ENCODE assay signal across 8 cellular contexts in genomic region chr6:70413114-70413828, GRCh38. TPM values are rescaled to one million over a fixed set of nuclear protein-coding genes. Genes with fewer than 3 reads are reported as not detected.
DNase-seq lines count a peak whose midpoint lies in the region; ATAC-seq and TF ChIP-seq lines count a peak whose summit lies in the region.

FAM135A (plus strand) TSS chr6:70413508; CDS start chr6:70428343, 14,835 bp downstream.

- CTCF ChIA-PET in activated CD4-positive, alpha-beta T cell treated with anti-CD3 and anti-CD28 coated beads for 36 hours (lab: Charles Lee) = interaction anchor here (0.6 to 2.2 kb wide), 9 partner anchors 42 to 597 kb away, joined by 3 to 7 read pairs (median 3); partner anchors contain the start of genes SDHAF4 and SMAP1

- peaks cover 3% of the 10 kb centered on the region for H3K36me3 Mint-ChIP-seq in activated CD4-positive, alpha-beta T cell treated with anti-CD3 and anti-CD28 coated beads for 36 hours (ENCODE audit: low read depth)

- ATAC-seq in GM19035 (IDR thresholded peaks at IDR 0.05; ENCODE audit: unreplicated experiment) (peak; percentile 84), HG03354 (IDR thresholded peaks at IDR 0.05; ENCODE audit: poor library complexity, severe bottlenecking, unreplicated experiment) (peak; percentile 84)
- ATAC-seq in activated CD4-positive, alpha-beta T cell treated with anti-CD3 and anti-CD28 coated beads for 36 hours = peak; percentile 95

- H3K27ac ChIP-seq in cingulate gyrus (ENCODE audit: low read depth, low read length) = peak within 1 kb of the TSS; percentile 83

- peaks cover 26% of the 10 kb centered on the region for H3K4me1 Mint-ChIP-seq in activated CD4-positive, alpha-beta T cell treated with anti-CD3 and anti-CD28 coated beads for 36 hours

- H3K27me3 Mint-ChIP-seq in activated CD4-positive, alpha-beta T cell treated with anti-CD3 and anti-CD28 coated beads for 36 hours = peaks cover 2% of the 10 kb centered on the region

- POLR2A ChIA-PET in activated CD4-positive, alpha-beta T cell treated with anti-CD3 and anti-CD28 coated beads for 36 hours (lab: Charles Lee) = interaction anchor here (0.6 to 1.2 kb wide), 5 partner anchors 23 to 543 kb away, joined by 3 to 7 read pairs (median 3); no protein-coding TSS in a partner anchor

- peak within 1 kb of the TSS; percentile 89 for H3K27ac Mint-ChIP-seq in activated CD4-positive, alpha-beta T cell treated with anti-CD3 and anti-CD28 coated beads for 36 hours

- H3K9me3 Mint-ChIP-seq in activated CD4-positive, alpha-beta T cell treated with anti-CD3 and anti-CD28 coated beads for 36 hours (ENCODE audit: low read depth) = no peaks in the 10 kb centered on the region

- no peak for TF ChIP-seq CTCF in AG09319 (IDR thresholded peaks at IDR 0.05; ENCODE audit: low read depth, low read length)

- peak within 1 kb of the TSS; percentile 82 for H3K4me3 Mint-ChIP-seq in activated CD4-positive, alpha-beta T cell treated with anti-CD3 and anti-CD28 coated beads for 36 hours

- peak; percentile 92 for DNase-seq in AG09319 (ENCODE audit: extremely low read depth, low read depth)
- DNase-seq in NCI-H446 treated with DMSO at 0.1 percent for 48 hours (lab: John Stamatoyannopoulos, UW) = peak; percentile 95
- peak; percentile 99 for DNase-seq in activated CD4-positive, alpha-beta T cell treated with anti-CD3 and anti-CD28 coated beads for 36 hours
- DNase-seq in kidney glomerular epithelial cell (lab: John Stamatoyannopoulos, UW) = peak; percentile 96
- DNase-seq in stimulated activated CD4-positive, alpha-beta T cell treated with anti-CD3 and anti-CD28 coated beads, Interleukin-1b, Interleukin-23, amount 100 ng/mL, for 1 hour (ENCODE audit: low read depth in 2 of 2) = peak; percentile 85 to 86

- intact Hi-C loops in activated CD4-positive, alpha-beta T cell treated with anti-CD3 and anti-CD28 coated beads for 36 hours (cut with DNase I, micrococcal nuclease) = loop anchor here (1.0 to 5.0 kb wide), 7 partner anchors 153 to 874 kb away; partner anchors contain the start of genes SDHAF4 (in 2 of the 2), SMAP1 (in 2 of the 2), B3GAT2 (in 1 of the 2) and OGFRL1 (in 1 of the 2)

RNA-seq across cellular contexts. Expression of gene FAM135A, which starts in this region (rescaled TPM):
- total RNA-seq in activated CD4-positive, alpha-beta T cell treated with anti-CD3 and anti-CD28 coated beads for 36 hours = 1 to 10 TPM; 7.6 to 7.8 TPM

Comparison
In these comparisons a context has a peak if more than half of its experiments do, and no peak if none do; other contexts are left out.
1. Peak in every context shown above with its lines: DNase-seq, ATAC-seq and H3K27ac ChIP-seq.